Comparison of ENCODE assay signal across 13 cellular contexts in genomic region chr19:48556163-48556562, GRCh38. TPM values are rescaled to one million over a fixed set of nuclear protein-coding genes. Genes with fewer than 3 reads are reported as not detected.
DNase-seq lines count a peak whose midpoint lies in the region; ATAC-seq, FAIRE-seq and TF ChIP-seq lines count a peak whose summit lies in the region.
"Had no signal": no experiment of that assay in that cellular context is flagged by ENCODE, and none has a peak within 500 bp of the region (broad histone marks: within the 10 kb centered on the region; RNA-seq: fewer than 3 reads in every experiment).

No MANE protein-coding gene starts in this region.

- TF ChIP-seq CTCF in K562 (IDR thresholded peaks at IDR 0.05 in 2 of 3, conservative IDR thresholded peaks at IDR 0.05 in 1 of 3; ENCODE audit: insufficient read depth in 2 of 3, low read depth in 1 of 3, low read length in 3 of 3) (no peak), keratinocyte (optimal IDR thresholded peaks at IDR 0.05 in 1 of 3, IDR thresholded peaks at IDR 0.05 in 1 of 3, conservative IDR thresholded peaks at IDR 0.05 in 1 of 3; ENCODE audit: extremely low read depth in 1 of 3, insufficient read depth in 2 of 3, low read length in 3 of 3) (no peak)

- TF ChIP-seq EP300 in Ishikawa (IDR thresholded peaks at IDR 0.05; ENCODE audit: borderline replicate concordance): 0 out of 2 replicates have a peak, but pooled peaks have one; percentile 24
- no peak for TF ChIP-seq EP300 in K562 (IDR thresholded peaks at IDR 0.05; ENCODE audit: low read length)

- intact Hi-C loops in K562 (cut with micrococcal nuclease): no loop called here

- H3K9me1 ChIP-seq in K562 (ENCODE audit: control insufficient read depth, insufficient read depth, low read length) (no peaks in the 10 kb centered on the region), keratinocyte (ENCODE audit: control insufficient read depth, extremely low read depth, insufficient read depth, low read length) (no peaks in the 10 kb centered on the region)

- H3K4me2 ChIP-seq in K562 (ENCODE audit: insufficient read depth, low read length) (no peak overlapping the region), keratinocyte (ENCODE audit: control insufficient read depth, extremely low read depth, insufficient read depth, low read depth, low read length) (peak overlapping the region; percentile 58)

- in situ Hi-C loops in Caki2 (cut with HindIII; ENCODE audit: low pct_unique_long_range_greater_than_20kb, low sequenced_read_pairs): no loop called here
- in situ Hi-C loops in K562 (cut with MboI): no loop called here

- CTCF ChIA-PET in K562 (lab: Yijun Ruan, JAX; ENCODE audit: low intra/inter-chr PET ratio): no interaction called here

- no peak for TF ChIP-seq POLR2A in K562 (conservative IDR thresholded peaks at IDR 0.05)

- H3K27ac ChIP-seq in K562 (ENCODE audit: extremely low read depth, low read depth, low read length): no peak overlapping the region
- peak overlapping the region; percentile 49 for H3K27ac ChIP-seq in keratinocyte (ENCODE audit: control insufficient read depth, insufficient read depth, low read length)
- H3K27ac ChIP-seq: parathyroid adenoma had no signal

- no peak for ATAC-seq in K562
- no peak for ATAC-seq in GM19452 (IDR thresholded peaks at IDR 0.05; ENCODE audit: unreplicated experiment)

- TF ChIP-seq RAD21 in Ishikawa (IDR thresholded peaks at IDR 0.05; ENCODE audit: low read depth) (no peak), K562 (CRISPR knock-in tag; conservative IDR thresholded peaks at IDR 0.05 in 1 of 2, IDR thresholded peaks at IDR 0.05 in 1 of 2) (no peak)

- H3K9me3 ChIP-seq in K562 (replicated peaks; ENCODE audit: control insufficient read depth, insufficient read depth, low read depth, low read length) (no peaks in the 10 kb centered on the region), keratinocyte (ENCODE audit: control insufficient read depth, low read depth, low read length) (no peaks in the 10 kb centered on the region)

- DNase-seq in Caki2 (ENCODE audit: low read depth) (peak; percentile 96), K562 (ENCODE audit: extremely low read depth in 1 of 4, low spot score in 3 of 4) (peak in 1 of 4 experiments; percentile 12), keratinocyte (ENCODE audit: low read depth, low spot score) (no peak), T1000 (lab: John Stamatoyannopoulos, UW) (no peak), NCI-H1048 (lab: John Stamatoyannopoulos, UW) (no peak)
- DNase-seq in activated CD8-positive, alpha-beta memory T cell treated with anti-CD3 and anti-CD28 coated beads, Interleukin-2, amount 50 U/mL, for 48 hours: no peak
- DNase-seq: NCI-H187 treated with DMSO at 0.1 percent for 48 hours had no signal

- H3K4me3 ChIP-seq in K562 (no peak overlapping the region), keratinocyte (ENCODE audit: control insufficient read depth in 2 of 3, extremely low read depth in 1 of 3, insufficient read depth in 2 of 3, low read depth in 1 of 3, low read length in 3 of 3) (no peak overlapping the region)

- H3K36me3 ChIP-seq in K562 (ENCODE audit: control insufficient read depth, insufficient read depth, low read length) (no peaks in the 10 kb centered on the region), keratinocyte (ENCODE audit: control insufficient read depth in 2 of 2, extremely low read depth in 1 of 2, insufficient read depth in 2 of 2, low read length in 2 of 2) (no peaks in the 10 kb centered on the region)

- H3K4me1 ChIP-seq in K562 (replicated peaks in 1 of 2; ENCODE audit: control insufficient read depth in 2 of 2, insufficient read depth in 2 of 2, low read length in 2 of 2) (peaks cover 8 to 28% of the 10 kb centered on the region in 2 experiments; a peak in 3 of 5 replicates), keratinocyte (ENCODE audit: control insufficient read depth, extremely low read depth, insufficient read depth, low read length) (peaks cover 33% of the 10 kb centered on the region)

- H4K20me1 ChIP-seq in K562 (replicated peaks; ENCODE audit: control insufficient read depth, insufficient read depth, low read length) (no peaks in the 10 kb centered on the region; the same call in 1 of the 2 replicates), keratinocyte (ENCODE audit: control insufficient read depth, extremely low read depth, insufficient read depth, low read length) (no peaks in the 10 kb centered on the region)

- BruUV-seq in K562 (replicated peaks; lab: Mats Ljungman, UMichigan): no TSS peak

- H3K9ac ChIP-seq in K562 (ENCODE audit: insufficient read depth in 1 of 2, low read depth in 2 of 2, low read length in 2 of 2): peak overlapping the region in 1 of 2 experiments; percentile 45; a peak in 1 of 4 replicates
- no peak overlapping the region for H3K9ac ChIP-seq in keratinocyte (ENCODE audit: control insufficient read depth, extremely low read depth, insufficient read depth, low read length)
- H3K9ac ChIP-seq: parathyroid adenoma had no signal

- no peaks in the 10 kb centered on the region for H3K79me2 ChIP-seq in K562 (ENCODE audit: control insufficient read depth, insufficient read depth, low read length)
- H3K79me2 ChIP-seq in keratinocyte (ENCODE audit: control insufficient read depth, insufficient read depth, low read length): no peaks in the 10 kb centered on the region

- FAIRE-seq in K562 (lab: Jason Lieb, UNC): no peak
- peak; percentile 88 for FAIRE-seq in keratinocyte (lab: Jason Lieb, UNC)
- FAIRE-seq: colon had no signal

- POLR2A ChIA-PET in K562 (lab: Yijun Ruan, JAX): interaction anchor here (1.0 to 1.6 kb wide), 2 partner anchors 16 to 24 kb away, joined by 3 to 6 read pairs; no protein-coding TSS in a partner anchor

- H3K27me3 ChIP-seq in K562 (ENCODE audit: control insufficient read depth in 2 of 2, insufficient read depth in 2 of 2, low read length in 2 of 2): peaks cover 0 to 8% of the 10 kb centered on the region in 2 experiments; a peak in 2 of 5 replicates
- H3K27me3 ChIP-seq in keratinocyte (ENCODE audit: control insufficient read depth, extremely low read depth, insufficient read depth, low read length): peaks cover 1% of the 10 kb centered on the region

- dilution Hi-C loops in keratinocyte (cut with MboI; ENCODE audit: extremely low pct_ligation_motif_present, low sequenced_read_pairs): no loop called here

- H2AFZ ChIP-seq in K562 (ENCODE audit: low read depth, low read length) (no peak overlapping the region), keratinocyte (ENCODE audit: control insufficient read depth, low read length) (peak overlapping the region; percentile 71)
- H2AFZ ChIP-seq: parathyroid adenoma had no signal

- 33% methylated on average over 11 of the region's 11 CpGs for WGBS in K562 (ENCODE audit: insufficient coverage, low coverage, missing lambda C conversion rate)

RNA-seq across cellular contexts. Expression of gene SULT2B1, which starts 4.2 kb away (rescaled TPM):
- 0.20 TPM in 1 of 2 replicates, not detected in the other for total RNA-seq in Caki2 (2014; rRNA removed; shearing (Covaris generic); ENCODE audit: low replicate concordance)
- not detected in 2 replicates for total RNA-seq in K562 (2011; cell fraction: chromatin; rRNA removed; ENCODE audit: low replicate concordance)
- not detected in 2 replicates for total RNA-seq in K562 (2011; cell fraction: nucleolus; rRNA removed)
- total RNA-seq in K562 (2011; cell fraction: nucleoplasm; rRNA removed): 0.37 TPM in 1 of 2 replicates, not detected in the other
- total RNA-seq in K562 (2014; rRNA removed): 0.37 and 0.54 TPM in 2 replicates
- total RNA-seq in K562 (2014; rRNA removed; fragmentation: Illumina TruSeq; extraction: Trizol): 0.22 TPM in 1 of 2 replicates, not detected in the other
- total RNA-seq in K562 (2015; rRNA removed; fragmentation: Illumina TruSeq; extraction: Trizol): 0.26 TPM in 1 of 2 replicates, not detected in the other
- 0.42 and 0.62 TPM in 2 replicates for total RNA-seq in K562 (2021)
- 0.38 and 0.46 TPM in 2 replicates for polyA plus RNA-seq in K562 (2011; rRNA removed)
- 0.37 and 1.5 TPM in 2 replicates for polyA plus RNA-seq in K562 (2011; cell fraction: cytosol; rRNA removed)
- 0.10 and 0.14 TPM in 2 replicates for polyA plus RNA-seq in K562 (2011; cell fraction: nucleus; rRNA removed)
- polyA plus RNA-seq in K562 (2012): 0.53 and 1.2 TPM in 2 replicates
- 0.09 and 0.28 TPM in 2 replicates for polyA plus RNA-seq in K562 (2014; fragmentation: Illumina TruSeq; extraction: Trizol)
- polyA plus RNA-seq in K562 (2014; fragmentation: Nextera tagmentation; extraction: Ambion mirVana): under 1 TPM in 1 of 2 experiments, not detected in 1; 0.14 TPM
- polyA plus RNA-seq in K562 (2014; rRNA removed): 0.11 and 0.32 TPM in 2 replicates
- polyA minus RNA-seq in K562 (2011; rRNA and poly(A)+ RNA removed): 0.30 TPM in 1 of 2 replicates, not detected in the other
- polyA minus RNA-seq in K562 (2011; cell fraction: cytosol; rRNA and poly(A)+ RNA removed): not detected in 2 replicates
- polyA minus RNA-seq in K562 (2011; cell fraction: nucleus; rRNA and poly(A)+ RNA removed): not detected in 2 replicates
- polyA plus RNA-seq in keratinocyte: 6.0 to 10.2 TPM (median 8.9 TPM) in 3 replicates
- 92.9 TPM for polyA plus RNA-seq in keratinocyte (2011; ENCODE audit: low read depth)
- 9.9 and 11.2 TPM in 2 replicates for polyA plus RNA-seq in keratinocyte (2011; cell fraction: cytosol; rRNA removed)
- 6.5 and 6.7 TPM in 2 replicates for polyA plus RNA-seq in keratinocyte (2011; cell fraction: nucleus; rRNA removed)
- 12.1 and 225 TPM in 2 replicates for polyA plus RNA-seq in keratinocyte (2012; ENCODE audit: low replicate concordance)
- 5.1 to 11.3 TPM (median 10.8 TPM) in 3 replicates for polyA minus RNA-seq in keratinocyte
- polyA minus RNA-seq in keratinocyte (2011; cell fraction: cytosol; rRNA and poly(A)+ RNA removed): 8.8 TPM
- polyA minus RNA-seq in keratinocyte (2011; cell fraction: nucleus; rRNA and poly(A)+ RNA removed): 5.5 and 6.4 TPM in 2 replicates

RNA-seq across cellular contexts. Expression of gene LMTK3, which starts 44.5 kb away (rescaled TPM):
- 4.2 and 10.5 TPM in 2 replicates for total RNA-seq in Caki2 (2014; rRNA removed; shearing (Covaris generic); ENCODE audit: low replicate concordance)
- 1.5 and 3.5 TPM in 2 replicates for total RNA-seq in K562 (2011; cell fraction: chromatin; rRNA removed; ENCODE audit: low replicate concordance)
- 3.8 and 4.1 TPM in 2 replicates for total RNA-seq in K562 (2011; cell fraction: nucleolus; rRNA removed)
- total RNA-seq in K562 (2011; cell fraction: nucleoplasm; rRNA removed): 1.5 and 2.4 TPM in 2 replicates
- total RNA-seq in K562 (2014; rRNA removed): 4.9 and 5.1 TPM in 2 replicates
- total RNA-seq in K562 (2014; rRNA removed; fragmentation: Illumina TruSeq; extraction: Trizol): 0.45 and 0.76 TPM in 2 replicates
- total RNA-seq in K562 (2015; rRNA removed; fragmentation: Illumina TruSeq; extraction: Trizol): 2.0 and 2.5 TPM in 2 replicates
- total RNA-seq in K562 (2021): 10.2 and 12.3 TPM in 2 replicates
- polyA plus RNA-seq in K562 (2011; rRNA removed): 0.35 and 0.66 TPM in 2 replicates
- 0.53 and 1.7 TPM in 2 replicates for polyA plus RNA-seq in K562 (2011; cell fraction: cytosol; rRNA removed)
- polyA plus RNA-seq in K562 (2011; cell fraction: nucleus; rRNA removed): 1.5 and 2.7 TPM in 2 replicates
- polyA plus RNA-seq in K562 (2012): 3.7 and 4.7 TPM in 2 replicates
- 1.1 and 2.1 TPM in 2 replicates for polyA plus RNA-seq in K562 (2014; fragmentation: Illumina TruSeq; extraction: Trizol)
- not detected for polyA plus RNA-seq in K562 (2014; fragmentation: Nextera tagmentation; extraction: Ambion mirVana)
- polyA plus RNA-seq in K562 (2014; rRNA removed): 2.8 and 3.3 TPM in 2 replicates
- 0.14 and 0.15 TPM in 2 replicates for polyA minus RNA-seq in K562 (2011; rRNA and poly(A)+ RNA removed)
- 2.3 and 3.2 TPM in 2 replicates for polyA minus RNA-seq in K562 (2011; cell fraction: cytosol; rRNA and poly(A)+ RNA removed)
- 1.1 and 1.2 TPM in 2 replicates for polyA minus RNA-seq in K562 (2011; cell fraction: nucleus; rRNA and poly(A)+ RNA removed)
- polyA plus RNA-seq in keratinocyte: 0.51 to 0.76 TPM (median 0.68 TPM) in 3 replicates
- 0.64 TPM for polyA plus RNA-seq in keratinocyte (2011; ENCODE audit: low read depth)
- polyA plus RNA-seq in keratinocyte (2011; cell fraction: cytosol; rRNA removed): 0.12 and 0.71 TPM in 2 replicates
- polyA plus RNA-seq in keratinocyte (2011; cell fraction: nucleus; rRNA removed): 1.6 and 2.4 TPM in 2 replicates
- polyA plus RNA-seq in keratinocyte (2012; ENCODE audit: low replicate concordance): 1.2 and 4.2 TPM in 2 replicates
- polyA minus RNA-seq in keratinocyte: 0.13 to 0.56 TPM (median 0.20 TPM) in 3 replicates
- polyA minus RNA-seq in keratinocyte (2011; cell fraction: cytosol; rRNA and poly(A)+ RNA removed): 1.5 TPM
- 1.7 and 1.8 TPM in 2 replicates for polyA minus RNA-seq in keratinocyte (2011; cell fraction: nucleus; rRNA and poly(A)+ RNA removed)
- polyA plus RNA-seq: CD14-positive monocyte had no signal

RNA-seq across cellular contexts. Expression of gene SPACA4, which starts 50.4 kb away (rescaled TPM):
- total RNA-seq in Caki2 (2014; rRNA removed; shearing (Covaris generic); ENCODE audit: low replicate concordance): not detected in 2 replicates
- not detected in 2 replicates for total RNA-seq in K562 (2011; cell fraction: chromatin; rRNA removed; ENCODE audit: low replicate concordance)
- not detected in 2 replicates for total RNA-seq in K562 (2011; cell fraction: nucleolus; rRNA removed)
- not detected in 2 replicates for total RNA-seq in K562 (2011; cell fraction: nucleoplasm; rRNA removed)
- total RNA-seq in K562 (2014; rRNA removed) (not detected in 2 replicates), K562 (2014; rRNA removed; fragmentation: Illumina TruSeq; extraction: Trizol) (not detected in 2 replicates), K562 (2015; rRNA removed; fragmentation: Illumina TruSeq; extraction: Trizol) (not detected in 2 replicates), K562 (2021) (not detected in 2 replicates)
- polyA plus RNA-seq in K562 (2011; rRNA removed) (not detected in 2 replicates), K562 (2014; fragmentation: Illumina TruSeq; extraction: Trizol) (not detected in 2 replicates), K562 (2014; fragmentation: Nextera tagmentation; extraction: Ambion mirVana) (not detected), K562 (2014; rRNA removed) (not detected in 2 replicates), keratinocyte (0.08 TPM in 1 of 3 replicates, not detected in the others)
- polyA plus RNA-seq in K562 (2011; cell fraction: cytosol; rRNA removed): 0.09 TPM in 1 of 2 replicates, not detected in the other
- polyA plus RNA-seq in K562 (2011; cell fraction: nucleus; rRNA removed): not detected in 2 replicates
- not detected in 2 replicates for polyA plus RNA-seq in K562 (2012)
- polyA minus RNA-seq in K562 (2011; rRNA and poly(A)+ RNA removed): not detected in 2 replicates
- polyA minus RNA-seq in K562 (2011; cell fraction: cytosol; rRNA and poly(A)+ RNA removed): not detected in 2 replicates
- polyA minus RNA-seq in K562 (2011; cell fraction: nucleus; rRNA and poly(A)+ RNA removed): not detected in 2 replicates
- 0.65 TPM for polyA plus RNA-seq in keratinocyte (2011; ENCODE audit: low read depth)
- polyA plus RNA-seq in keratinocyte (2011; cell fraction: cytosol; rRNA removed): not detected in 2 replicates
- polyA plus RNA-seq in keratinocyte (2011; cell fraction: nucleus; rRNA removed): not detected in 2 replicates
- 2.1 TPM in 1 of 2 replicates, not detected in the other for polyA plus RNA-seq in keratinocyte (2012; ENCODE audit: low replicate concordance)
- not detected in 3 replicates for polyA minus RNA-seq in keratinocyte
- polyA minus RNA-seq in keratinocyte (2011; cell fraction: cytosol; rRNA and poly(A)+ RNA removed): not detected
- polyA minus RNA-seq in keratinocyte (2011; cell fraction: nucleus; rRNA and poly(A)+ RNA removed): not detected in 2 replicates
- total RNA-seq: kidney epithelial cell had no signal
- polyA plus RNA-seq: CD14-positive monocyte had no signal

RNA-seq across cellular contexts. Expression of gene FAM83E, which starts 58.7 kb away (rescaled TPM):
- total RNA-seq in Caki2 (2014; rRNA removed; shearing (Covaris generic); ENCODE audit: low replicate concordance): not detected in 2 replicates
- total RNA-seq in K562 (2011; cell fraction: chromatin; rRNA removed; ENCODE audit: low replicate concordance): 1.9 and 6.0 TPM in 2 replicates
- 3.4 and 7.2 TPM in 2 replicates for total RNA-seq in K562 (2011; cell fraction: nucleolus; rRNA removed)
- total RNA-seq in K562 (2011; cell fraction: nucleoplasm; rRNA removed): 6.5 and 9.6 TPM in 2 replicates
- total RNA-seq in K562 (2014; rRNA removed) (0.82 TPM in 1 of 2 replicates, not detected in the other), K562 (2014; rRNA removed; fragmentation: Illumina TruSeq; extraction: Trizol) (0.29 TPM in 1 of 2 replicates, not detected in the other), K562 (2015; rRNA removed; fragmentation: Illumina TruSeq; extraction: Trizol) (0.45 and 0.87 TPM in 2 replicates), K562 (2021) (0.71 and 1.3 TPM in 2 replicates)
- polyA plus RNA-seq in K562 (2011; rRNA removed) (0.15 TPM in 2 replicates), K562 (2014; fragmentation: Illumina TruSeq; extraction: Trizol) (not detected in 2 replicates), K562 (2014; fragmentation: Nextera tagmentation; extraction: Ambion mirVana) (not detected), K562 (2014; rRNA removed) (0.04 and 0.19 TPM in 2 replicates), keratinocyte (0.06 to 0.31 TPM (median 0.17 TPM) in 3 replicates)
- polyA plus RNA-seq in K562 (2011; cell fraction: cytosol; rRNA removed): 0.04 TPM in 1 of 2 replicates, not detected in the other
- 0.18 and 1.2 TPM in 2 replicates for polyA plus RNA-seq in K562 (2011; cell fraction: nucleus; rRNA removed)
- polyA plus RNA-seq in K562 (2012): 0.13 and 0.14 TPM in 2 replicates
- polyA minus RNA-seq in K562 (2011; rRNA and poly(A)+ RNA removed): not detected in 2 replicates
- polyA minus RNA-seq in K562 (2011; cell fraction: cytosol; rRNA and poly(A)+ RNA removed): not detected in 2 replicates
- polyA minus RNA-seq in K562 (2011; cell fraction: nucleus; rRNA and poly(A)+ RNA removed): 2.4 and 4.2 TPM in 2 replicates
- polyA plus RNA-seq in keratinocyte (2011; ENCODE audit: low read depth): 0.56 TPM
- 0.10 TPM in 1 of 2 replicates, not detected in the other for polyA plus RNA-seq in keratinocyte (2011; cell fraction: cytosol; rRNA removed)
- polyA plus RNA-seq in keratinocyte (2011; cell fraction: nucleus; rRNA removed): 0.31 and 0.47 TPM in 2 replicates
- polyA plus RNA-seq in keratinocyte (2012; ENCODE audit: low replicate concordance): 0.32 and 0.85 TPM in 2 replicates
- polyA minus RNA-seq in keratinocyte: 2.7 TPM in 1 of 3 replicates, not detected in the others
- not detected for polyA minus RNA-seq in keratinocyte (2011; cell fraction: cytosol; rRNA and poly(A)+ RNA removed)
- 0.84 and 0.93 TPM in 2 replicates for polyA minus RNA-seq in keratinocyte (2011; cell fraction: nucleus; rRNA and poly(A)+ RNA removed)
- polyA plus RNA-seq: CD14-positive monocyte had no signal
